In the genomic region with DNA sequence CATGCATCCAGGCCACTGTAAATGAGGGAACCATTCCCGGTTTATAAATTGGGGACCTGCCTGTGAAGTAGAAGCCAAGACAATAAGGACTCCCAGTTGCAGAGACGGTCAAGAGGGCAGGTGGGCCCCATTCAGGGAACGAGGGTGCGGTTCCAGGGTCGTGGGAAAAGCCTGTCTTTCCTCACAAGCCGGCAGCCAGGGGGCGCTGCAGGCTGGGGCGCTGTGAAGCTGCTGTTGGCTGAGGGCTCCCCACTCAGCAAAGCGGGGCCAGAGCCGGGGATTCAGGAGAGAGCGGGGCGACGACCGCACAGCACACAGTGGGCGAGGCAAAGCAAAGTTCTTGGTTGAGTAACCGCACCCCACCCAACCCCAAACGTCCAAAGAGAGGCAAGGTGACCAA, we compare ENCODE assay signal across 8 cellular contexts. TPM values are rescaled to one million over a fixed set of nuclear protein-coding genes. Genes with fewer than 3 reads are reported as not detected.
DNase-seq lines count a peak whose midpoint lies in the region; ATAC-seq lines count a peak whose summit lies in the region.

No MANE protein-coding gene starts in this region.

- H3K4me1 Mint-ChIP-seq in activated CD4-positive, alpha-beta memory T cell treated with anti-CD3 and anti-CD28 coated beads for 36 hours (ENCODE audit: low read depth), result peaks cover 22% of the 10 kb centered on the region
- peaks cover 32% of the 10 kb centered on the region for H3K4me1 Mint-ChIP-seq in activated CD4-positive, alpha-beta memory T cell treated with anti-CD3 and anti-CD28 coated beads, Interleukin-2, amount 10 ng/mL, durations not matched to agents 7 days and 5 days

- no peak overlapping the region for H3K4me3 Mint-ChIP-seq in activated CD4-positive, alpha-beta memory T cell treated with anti-CD3 and anti-CD28 coated beads for 36 hours
- H3K4me3 Mint-ChIP-seq in activated CD4-positive, alpha-beta memory T cell treated with anti-CD3 and anti-CD28 coated beads, Interleukin-2, amount 10 ng/mL, durations not matched to agents 7 days and 5 days, result no peak overlapping the region

- H3K27ac Mint-ChIP-seq in activated CD4-positive, alpha-beta memory T cell treated with anti-CD3 and anti-CD28 coated beads for 36 hours, result no peak overlapping the region
- H3K27ac Mint-ChIP-seq in activated CD4-positive, alpha-beta memory T cell treated with anti-CD3 and anti-CD28 coated beads, Interleukin-2, amount 10 ng/mL, durations not matched to agents 7 days and 5 days, result no peak overlapping the region

- peak in 1 of 2 donors; percentile 15 for ATAC-seq in left cardiac atrium
- ATAC-seq in GM21367 (IDR thresholded peaks at IDR 0.05; ENCODE audit: unreplicated experiment), result no peak
- ATAC-seq in GM19324 (IDR thresholded peaks at IDR 0.05; ENCODE audit: low FRiP score, unreplicated experiment), result no peak

- H3K9me3 Mint-ChIP-seq in activated CD4-positive, alpha-beta memory T cell treated with anti-CD3 and anti-CD28 coated beads for 36 hours, result peaks cover 4% of the 10 kb centered on the region
- H3K9me3 Mint-ChIP-seq in activated CD4-positive, alpha-beta memory T cell treated with anti-CD3 and anti-CD28 coated beads, Interleukin-2, amount 10 ng/mL, durations not matched to agents 7 days and 5 days, result peaks cover 7% of the 10 kb centered on the region

- CTCF ChIA-PET in activated CD4-positive, alpha-beta memory T cell treated with anti-CD3 and anti-CD28 coated beads for 36 hours (lab: Charles Lee), result interaction anchor here (0.6 to 2.2 kb wide), 7 partner anchors 30 to 502 kb away, joined by 3 to 8 read pairs (median 3); partner anchors contain the start of gene HS3ST3B1
- CTCF ChIA-PET in activated CD4-positive, alpha-beta memory T cell treated with anti-CD3 and anti-CD28 coated beads, Interleukin-2, amount 10 ng/mL, durations not matched to agents 7 days and 5 days (lab: Charles Lee), result interaction anchor here (0.6 kb wide), 1 partner anchor 39 kb away, joined by 3 read pairs; no protein-coding TSS in a partner anchor

- peaks cover 34% of the 10 kb centered on the region for H3K36me3 Mint-ChIP-seq in activated CD4-positive, alpha-beta memory T cell treated with anti-CD3 and anti-CD28 coated beads for 36 hours
- H3K36me3 Mint-ChIP-seq in activated CD4-positive, alpha-beta memory T cell treated with anti-CD3 and anti-CD28 coated beads, Interleukin-2, amount 10 ng/mL, durations not matched to agents 7 days and 5 days (ENCODE audit: low read depth), result peaks cover 65% of the 10 kb centered on the region

- POLR2A ChIA-PET in activated CD4-positive, alpha-beta memory T cell treated with anti-CD3 and anti-CD28 coated beads for 36 hours (lab: Charles Lee), result interaction anchor here (1.0 kb wide), 1 partner anchor 90 kb away, joined by 3 read pairs; no protein-coding TSS in a partner anchor
- POLR2A ChIA-PET in activated CD4-positive, alpha-beta memory T cell treated with anti-CD3 and anti-CD28 coated beads, Interleukin-2, amount 10 ng/mL, durations not matched to agents 7 days and 5 days (lab: Charles Lee), result interaction anchor here (1.0 kb wide), 1 partner anchor 90 kb away, joined by 4 read pairs; no protein-coding TSS in a partner anchor

- peak; percentile 41 for DNase-seq in activated CD4-positive, alpha-beta memory T cell treated with anti-CD3 and anti-CD28 coated beads for 36 hours
- no peak for DNase-seq in activated CD4-positive, alpha-beta memory T cell treated with anti-CD3 and anti-CD28 coated beads, Interleukin-2, amount 10 ng/mL, durations not matched to agents 7 days and 5 days
- DNase-seq in activated CD4-positive, alpha-beta T cell treated with anti-CD3 and anti-CD28 coated beads for 48 hours, result peak; percentile 62
- DNase-seq in left cardiac atrium, result peak; percentile 31
- DNase-seq in stimulated activated naive CD4-positive, alpha-beta T cell (lab: John Stamatoyannopoulos, UW), result peak in 5 of 6 experiments; percentile 23 to 54 (median 35)
- no peak for DNase-seq in NCI-H1417 (lab: John Stamatoyannopoulos, UW)

- intact Hi-C loops in activated CD4-positive, alpha-beta memory T cell treated with anti-CD3 and anti-CD28 coated beads for 36 hours (cut with micrococcal nuclease), result no loop called here
- intact Hi-C loops in left cardiac atrium (cut with DNase I), result no loop called here

- H3K27me3 Mint-ChIP-seq in activated CD4-positive, alpha-beta memory T cell treated with anti-CD3 and anti-CD28 coated beads for 36 hours, result no peaks in the 10 kb centered on the region
- no peaks in the 10 kb centered on the region for H3K27me3 Mint-ChIP-seq in activated CD4-positive, alpha-beta memory T cell treated with anti-CD3 and anti-CD28 coated beads, Interleukin-2, amount 10 ng/mL, durations not matched to agents 7 days and 5 days

RNA-seq across cellular contexts. Expression of gene CDRT15, which starts 24.9 kb away (rescaled TPM):
- total RNA-seq in activated CD4-positive, alpha-beta memory T cell treated with anti-CD3 and anti-CD28 coated beads for 36 hours, result not detected
- not detected for total RNA-seq in activated CD4-positive, alpha-beta memory T cell treated with anti-CD3 and anti-CD28 coated beads, Interleukin-2, amount 10 ng/mL, durations not matched to agents 7 days and 5 days
- total RNA-seq in left cardiac atrium, result not detected

Comparison
In these comparisons a context has a peak if more than half of its experiments do, and no peak if none do; other contexts are left out.
1. DNase-seq: peak in activated CD4-positive, alpha-beta memory T cell treated with anti-CD3 and anti-CD28 coated beads for 36 hours (single experiment), activated CD4-positive, alpha-beta T cell treated with anti-CD3 and anti-CD28 coated beads for 48 hours (single experiment), left cardiac atrium (single experiment) and stimulated activated naive CD4-positive, alpha-beta T cell (5 of 6); none in activated CD4-positive, alpha-beta memory T cell treated with anti-CD3 and anti-CD28 coated beads, Interleukin-2, amount 10 ng/mL, durations not matched to agents 7 days and 5 days (single experiment) and NCI-H1417 (0 of 3).